In genomic region chr9:137220317-137221094, GRCh38 we compare ENCODE assay signal across 1 cellular context.
TF ChIP-seq lines count a peak whose summit lies in the region.

No MANE protein-coding gene starts in this region.

TF ChIP-seq in HEK293, 187 proteins besides CTCF, POLR2A, EP300 and RAD21 (continued from another document):
- TF ChIP-seq ELK4 (IDR thresholded peaks at IDR 0.05; ENCODE audit: borderline replicate concordance, low read depth, low read length) (no peak), ZSCAN23 (tag by site-specific recombination; IDR thresholded peaks at IDR 0.05) (no peak), ZEB2 (tag by site-specific recombination; IDR thresholded peaks at IDR 0.05) (0 out of 2 replicates have a peak, but pooled peaks have one; percentile 21), BCL11A (tag by site-specific recombination; IDR thresholded peaks at IDR 0.05; ENCODE audit: low read depth) (0 out of 2 replicates have a peak, but pooled peaks have one; percentile 45), MZF1 (tag by site-specific recombination; IDR thresholded peaks at IDR 0.05; ENCODE audit: borderline replicate concordance) (no peak), SP7 (tag by site-specific recombination; IDR thresholded peaks at IDR 0.05) (no peak), REST (tag by site-specific recombination; IDR thresholded peaks at IDR 0.05) (no peak), GLIS2 (tag by site-specific recombination; IDR thresholded peaks at IDR 0.05) (peak; percentile 50; the same call in 1 of the 2 replicates), ZNF558 (tag by site-specific recombination; IDR thresholded peaks at IDR 0.05) (no peak), ZBTB8A (tag by site-specific recombination; IDR thresholded peaks at IDR 0.05) (peak; percentile 51), KLF8 (tag by site-specific recombination; IDR thresholded peaks at IDR 0.05) (peak; percentile 20; the same call in 1 of the 2 replicates), ZNF600 (tag by site-specific recombination; IDR thresholded peaks at IDR 0.05) (peak; percentile 89), ZBTB17 (tag by site-specific recombination; IDR thresholded peaks at IDR 0.05) (no peak), BCL11B (tag by site-specific recombination; IDR thresholded peaks at IDR 0.05; ENCODE audit: low read depth) (no peak), ZNF670 (tag by site-specific recombination; IDR thresholded peaks at IDR 0.05; ENCODE audit: low read depth) (no peak), KLF17 (tag by site-specific recombination; IDR thresholded peaks at IDR 0.05) (0 out of 2 replicates have a peak, but pooled peaks have one; percentile 49), ZNF785 (tag by site-specific recombination; IDR thresholded peaks at IDR 0.05) (no peak), SCRT2 (tag by site-specific recombination; IDR thresholded peaks at IDR 0.05) (peak; percentile 46; the same call in 1 of the 2 replicates), ZBTB48 (tag by site-specific recombination; IDR thresholded peaks at IDR 0.05) (peak; percentile 24; the same call in 1 of the 2 replicates), ZNF580 (tag by site-specific recombination; IDR thresholded peaks at IDR 0.05) (no peak)
- TF ChIP-seq, protein P1, sequence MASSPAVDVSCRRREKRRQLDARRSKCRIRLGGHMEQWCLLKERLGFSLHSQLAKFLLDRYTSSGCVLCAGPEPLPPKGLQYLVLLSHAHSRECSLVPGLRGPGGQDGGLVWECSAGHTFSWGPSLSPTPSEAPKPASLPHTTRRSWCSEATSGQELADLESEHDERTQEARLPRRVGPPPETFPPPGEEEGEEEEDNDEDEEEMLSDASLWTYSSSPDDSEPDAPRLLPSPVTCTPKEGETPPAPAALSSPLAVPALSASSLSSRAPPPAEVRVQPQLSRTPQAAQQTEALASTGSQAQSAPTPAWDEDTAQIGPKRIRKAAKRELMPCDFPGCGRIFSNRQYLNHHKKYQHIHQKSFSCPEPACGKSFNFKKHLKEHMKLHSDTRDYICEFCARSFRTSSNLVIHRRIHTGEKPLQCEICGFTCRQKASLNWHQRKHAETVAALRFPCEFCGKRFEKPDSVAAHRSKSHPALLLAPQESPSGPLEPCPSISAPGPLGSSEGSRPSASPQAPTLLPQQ (tag by site-specific recombination; IDR thresholded peaks at IDR 0.05), result no peak
- TF ChIP-seq, protein P2, sequence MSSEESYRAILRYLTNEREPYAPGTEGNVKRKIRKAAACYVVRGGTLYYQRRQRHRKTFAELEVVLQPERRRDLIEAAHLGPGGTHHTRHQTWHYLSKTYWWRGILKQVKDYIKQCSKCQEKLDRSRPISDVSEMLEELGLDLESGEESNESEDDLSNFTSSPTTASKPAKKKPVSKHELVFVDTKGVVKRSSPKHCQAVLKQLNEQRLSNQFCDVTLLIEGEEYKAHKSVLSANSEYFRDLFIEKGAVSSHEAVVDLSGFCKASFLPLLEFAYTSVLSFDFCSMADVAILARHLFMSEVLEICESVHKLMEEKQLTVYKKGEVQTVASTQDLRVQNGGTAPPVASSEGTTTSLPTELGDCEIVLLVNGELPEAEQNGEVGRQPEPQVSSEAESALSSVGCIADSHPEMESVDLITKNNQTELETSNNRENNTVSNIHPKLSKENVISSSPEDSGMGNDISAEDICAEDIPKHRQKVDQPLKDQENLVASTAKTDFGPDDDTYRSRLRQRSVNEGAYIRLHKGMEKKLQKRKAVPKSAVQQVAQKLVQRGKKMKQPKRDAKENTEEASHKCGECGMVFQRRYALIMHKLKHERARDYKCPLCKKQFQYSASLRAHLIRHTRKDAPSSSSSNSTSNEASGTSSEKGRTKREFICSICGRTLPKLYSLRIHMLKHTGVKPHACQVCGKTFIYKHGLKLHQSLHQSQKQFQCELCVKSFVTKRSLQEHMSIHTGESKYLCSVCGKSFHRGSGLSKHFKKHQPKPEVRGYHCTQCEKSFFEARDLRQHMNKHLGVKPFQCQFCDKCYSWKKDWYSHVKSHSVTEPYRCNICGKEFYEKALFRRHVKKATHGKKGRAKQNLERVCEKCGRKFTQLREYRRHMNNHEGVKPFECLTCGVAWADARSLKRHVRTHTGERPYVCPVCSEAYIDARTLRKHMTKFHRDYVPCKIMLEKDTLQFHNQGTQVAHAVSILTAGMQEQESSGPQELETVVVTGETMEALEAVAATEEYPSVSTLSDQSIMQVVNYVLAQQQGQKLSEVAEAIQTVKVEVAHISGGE (tag by site-specific recombination; conservative IDR thresholded peaks at IDR 0.05; ENCODE audit: low read depth), result no peak
